Comparison of ENCODE assay signal across 29 cellular contexts in the genomic region with DNA sequence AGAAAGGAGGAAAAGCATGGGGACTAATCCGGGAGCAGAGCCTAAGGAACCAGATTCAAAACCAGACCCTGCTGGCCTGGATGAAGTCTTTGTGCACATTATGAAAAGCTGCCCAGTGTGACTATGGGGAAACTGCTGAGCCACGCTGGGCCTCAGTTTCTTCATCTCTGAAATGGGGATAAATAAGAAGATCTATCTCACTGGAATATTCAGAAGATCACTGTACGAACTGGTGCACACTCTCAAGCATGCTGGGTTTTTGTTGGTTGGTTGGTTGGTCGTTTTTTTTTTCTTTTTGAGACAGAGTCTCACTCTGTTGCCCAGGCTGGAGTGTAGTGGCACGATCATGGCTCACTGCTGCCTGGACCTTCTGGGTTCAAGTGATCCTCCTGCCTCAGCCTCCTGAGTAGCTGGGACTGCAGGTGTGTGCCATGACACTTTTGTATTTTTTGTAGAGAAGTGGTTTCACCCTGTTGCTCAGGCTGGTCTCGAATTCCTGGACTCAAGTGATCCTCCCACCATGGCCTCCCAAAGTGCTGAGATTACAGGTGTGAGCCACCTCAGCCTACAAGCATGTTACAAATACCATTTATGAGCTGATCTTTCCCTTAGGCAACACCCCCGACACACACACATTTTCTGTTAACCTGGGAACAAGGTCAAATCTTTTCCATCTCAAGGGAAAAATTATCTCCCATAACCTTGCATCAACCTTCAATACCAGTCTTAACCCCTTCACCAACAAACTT.
"Had no signal": no experiment of that assay in that cellular context is flagged by ENCODE, and none has a peak within 500 bp of the region (broad histone marks: within the 10 kb centered on the region; RNA-seq: fewer than 3 reads in every experiment).

No MANE protein-coding gene starts in this region.

- H3K36me3 Mint-ChIP-seq: immature natural killer cell, mesothelial cell of epicardium, naive B cell, natural killer cell had no signal

- H3K9me3 ChIP-seq: left lung, neutrophil, psoas muscle, stomach, testis, thyroid gland, transverse colon, upper lobe of right lung had no signal

- H3K9me3 Mint-ChIP-seq: immature natural killer cell; mesothelial cell of epicardium; naive B cell; natural killer cell; nephron progenitor cell; stimulated activated naive B cell treated with anti-CD40 and anti-IgM and Interleukin-4, amounts not matched to agents 10 μg/mL and 1 μg/mL and 100 μg/mL, for 72 hours had no signal

- H3K9ac ChIP-seq: parathyroid adenoma had no signal

- DNase-seq: hypothalamus; immature natural killer cell; kidney; left colon; left lung; naive B cell; natural killer cell; nephron progenitor cell; occipital lobe; stimulated activated CD4-positive, alpha-beta T cell treated with anti-CD3 and anti-CD28 coated beads, Interleukin-12 subunit alpha, Interleukin-12 subunit beta, amount 100 ng/mL, for 4 hours; stimulated activated CD4-positive, alpha-beta T cell treated with anti-CD3 and anti-CD28 coated beads, Interleukin-15, amount 100 ng/mL, for 24 hours; stimulated activated CD4-positive, alpha-beta T cell treated with anti-CD3 and anti-CD28 coated beads, Interleukin-2, amount 100 ng/mL, for 24 hours; stimulated activated CD4-positive, alpha-beta T cell treated with anti-CD3 and anti-CD28 coated beads, Interleukin-4, amount 100 ng/mL, for 1 hour; stimulated activated naive B cell treated with anti-CD40 and anti-IgM and Interleukin-4, amounts not matched to agents 10 μg/mL and 1 μg/mL and 100 μg/mL, for 72 hours; stimulated activated naive CD8-positive, alpha-beta T cell treated with anti-CD3 and anti-CD28 coated beads, Interleukin-15, Interleukin-2, amounts not matched to agents 100 U/mL and 50 U/mL, for 24 hours; stomach; thyroid gland; transverse colon; upper lobe of right lung had no signal

- H2AFZ ChIP-seq: parathyroid adenoma had no signal

- H3K4me3 Mint-ChIP-seq: immature natural killer cell; mesothelial cell of epicardium; naive B cell; natural killer cell; nephron progenitor cell; stimulated activated naive B cell treated with anti-CD40 and anti-IgM and Interleukin-4, amounts not matched to agents 10 μg/mL and 1 μg/mL and 100 μg/mL, for 72 hours had no signal

- H3K27ac ChIP-seq: left lung, neutrophil, parathyroid adenoma, psoas muscle, skin epidermis, stomach, testis, thyroid gland, transverse colon, upper lobe of right lung had no signal

- ATAC-seq: left colon; left lung; natural killer cell; psoas muscle; sciatic nerve; stimulated activated naive B cell treated with anti-CD40 and anti-IgM and Interleukin-4, amounts not matched to agents 10 μg/mL and 1 μg/mL and 100 μg/mL, for 72 hours; stimulated activated naive CD8-positive, alpha-beta T cell treated with anti-CD3 and anti-CD28 coated beads, Interleukin-15, Interleukin-2, amounts not matched to agents 100 U/mL and 50 U/mL, for 24 hours; upper lobe of right lung had no signal

- H3K27me3 Mint-ChIP-seq: naive B cell; stimulated activated naive B cell treated with anti-CD40 and anti-IgM and Interleukin-4, amounts not matched to agents 10 μg/mL and 1 μg/mL and 100 μg/mL, for 72 hours had no signal

- H3K4me3 ChIP-seq: left lung, lung, psoas muscle, skin epidermis, stomach, testis, thyroid gland, transverse colon, upper lobe of right lung had no signal

- H3K79me2 ChIP-seq: parathyroid adenoma had no signal

- H3K4me1 Mint-ChIP-seq: mesothelial cell of epicardium had no signal

- H3K27me3 ChIP-seq: stomach, testis, thyroid gland, transverse colon, upper lobe of right lung had no signal

- H3K27ac Mint-ChIP-seq: immature natural killer cell; mesothelial cell of epicardium; natural killer cell; nephron progenitor cell; stimulated activated naive B cell treated with anti-CD40 and anti-IgM and Interleukin-4, amounts not matched to agents 10 μg/mL and 1 μg/mL and 100 μg/mL, for 72 hours had no signal

- H3K4me1 ChIP-seq: psoas muscle had no signal

- FAIRE-seq: islet of Langerhans, kidney, urothelium cell line had no signal

- H3K36me3 ChIP-seq: left lung, neutrophil, stomach, thyroid gland, transverse colon, upper lobe of right lung had no signal
